Comparison of ENCODE assay signal across 8 cellular contexts in the genomic region with DNA sequence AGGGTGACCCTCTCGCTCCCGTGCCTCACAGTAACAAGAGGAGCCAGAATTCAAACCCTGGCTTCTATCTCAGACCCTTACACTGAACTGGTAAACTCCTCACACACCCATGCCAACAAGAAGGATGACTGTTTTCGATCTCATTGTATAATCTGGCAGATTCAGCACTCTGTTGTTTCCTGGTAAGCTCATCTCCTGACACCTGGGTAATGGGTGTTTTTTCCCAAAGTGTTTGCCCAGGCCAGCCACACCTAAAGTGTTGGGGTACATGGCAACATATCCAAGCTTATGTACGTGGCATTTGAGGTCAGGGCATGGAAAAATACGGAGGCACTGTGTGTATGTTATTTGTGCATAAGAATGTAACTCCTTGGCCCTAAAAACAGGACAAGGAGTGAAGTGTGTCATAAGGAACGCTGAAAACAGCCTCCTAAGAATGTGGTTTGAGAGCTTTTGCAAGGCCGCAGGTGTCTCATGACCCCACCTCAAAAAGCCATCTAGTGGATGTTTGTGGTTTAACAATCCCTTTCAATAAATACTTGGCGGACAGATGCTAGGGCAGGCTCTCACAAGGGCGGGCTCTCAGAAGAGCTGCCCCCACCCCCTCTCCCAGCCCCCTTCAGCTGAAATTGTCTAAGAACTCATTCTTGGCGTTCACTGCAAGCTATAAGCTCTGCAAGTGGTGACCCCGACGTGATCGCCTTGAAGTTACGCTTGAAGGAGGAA. TPM values are rescaled to one million over a fixed set of nuclear protein-coding genes. Genes with fewer than 3 reads are reported as not detected.
DNase-seq lines count a peak whose midpoint lies in the region; ATAC-seq and TF ChIP-seq lines count a peak whose summit lies in the region.

A gene with protein sequence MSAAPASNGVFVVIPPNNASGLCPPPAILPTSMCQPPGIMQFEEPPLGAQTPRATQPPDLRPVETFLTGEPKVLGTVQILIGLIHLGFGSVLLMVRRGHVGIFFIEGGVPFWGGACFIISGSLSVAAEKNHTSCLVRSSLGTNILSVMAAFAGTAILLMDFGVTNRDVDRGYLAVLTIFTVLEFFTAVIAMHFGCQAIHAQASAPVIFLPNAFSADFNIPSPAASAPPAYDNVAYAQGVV (plus strand): TSS at position 561 of the 726 bp plus-strand sequence. CDS start 6,867 bp downstream, outside the sequence.

- CTCF ChIA-PET in RWPE1 (lab: Yijun Ruan, JAX), result interaction anchor here (0.5 to 0.7 kb wide), 8 partner anchors 13 to 1205 kb away, joined by 3 to 4 read pairs (median 3); no protein-coding TSS in a partner anchor

- H3K4me3 ChIP-seq in H7 (ENCODE audit: insufficient read depth, low read depth, low read length), result no peak within 1 kb of the TSS

- H3K4me3 Mint-ChIP-seq in CD14-positive monocyte, result no peak within 1 kb of the TSS

- H3K27me3 ChIP-seq in H7 (ENCODE audit: control insufficient read depth, insufficient read depth, low read length), result no peaks in the 10 kb centered on the region

- no peak for DNase-seq in CD14-positive monocyte (ENCODE audit: low spot score)
- peak; percentile 82 for DNase-seq in H7
- DNase-seq in RWPE1 (ENCODE audit: low spot score), result peak; percentile 22
- peak; percentile 70 for DNase-seq in islet precursor cell
- DNase-seq in effector CD8-positive, alpha-beta T cell (lab: John Stamatoyannopoulos, UW), result no peak

- H3K36me3 ChIP-seq in H7 (replicated peaks; ENCODE audit: control insufficient read depth, insufficient read depth, low read length), result no peaks in the 10 kb centered on the region

- peak; percentile 62 for TF ChIP-seq CTCF in CD14-positive monocyte (IDR thresholded peaks at IDR 0.05)
- TF ChIP-seq CTCF in RWPE1 (conservative IDR thresholded peaks at IDR 0.05; ENCODE audit: low read depth), result no peak

- no peak for ATAC-seq in HG03139 (IDR thresholded peaks at IDR 0.05; ENCODE audit: unreplicated experiment)
- no peak for ATAC-seq in GM21515 (IDR thresholded peaks at IDR 0.05; ENCODE audit: unreplicated experiment)
- no peak for ATAC-seq in HG03196 (IDR thresholded peaks at IDR 0.05; ENCODE audit: unreplicated experiment)

- no peaks in the 10 kb centered on the region for H3K36me3 Mint-ChIP-seq in CD14-positive monocyte

- intact Hi-C loops in CD14-positive monocyte (cut with micrococcal nuclease), result no loop called here

- H3K4me1 Mint-ChIP-seq in CD14-positive monocyte, result peaks cover 18% of the 10 kb centered on the region

- POLR2A ChIA-PET in RWPE1 (lab: Yijun Ruan, JAX; ENCODE audit: low non-redundant PET), result no interaction called here

- H3K27ac ChIP-seq in RWPE1, result no peak within 1 kb of the TSS

- H3K27ac Mint-ChIP-seq in CD14-positive monocyte, result no peak within 1 kb of the TSS

- H3K9me3 Mint-ChIP-seq in CD14-positive monocyte, result peaks cover 0 to 5% (median 0%) of the 10 kb centered on the region in 7 donors

- H3K27me3 Mint-ChIP-seq in CD14-positive monocyte (ENCODE audit: low read depth in 3 of 3), result peaks cover 14 to 36% (median 27%) of the 10 kb centered on the region in 3 donors

RNA-seq across cellular contexts. Expression of the gene that starts here (rescaled TPM):
- polyA plus RNA-seq in CD14-positive monocyte, result not detected
- total RNA-seq in H7 (2014; rRNA removed; shearing (Covaris generic)), result 0.10 TPM in 1 of 2 replicates, not detected in the other

Comparison
In these comparisons a context has a peak if more than half of its experiments do, and no peak if none do; other contexts are left out.
1. Peak in DNase-seq in H7; RNA of the gene not detected or under 1 TPM.
2. DNase-seq: peak in RWPE1 (single experiment) and islet precursor cell (single experiment); none in CD14-positive monocyte (single experiment) and effector CD8-positive, alpha-beta T cell (single experiment).